Comparison of ENCODE assay signal across 7 cellular contexts in the genomic region with DNA sequence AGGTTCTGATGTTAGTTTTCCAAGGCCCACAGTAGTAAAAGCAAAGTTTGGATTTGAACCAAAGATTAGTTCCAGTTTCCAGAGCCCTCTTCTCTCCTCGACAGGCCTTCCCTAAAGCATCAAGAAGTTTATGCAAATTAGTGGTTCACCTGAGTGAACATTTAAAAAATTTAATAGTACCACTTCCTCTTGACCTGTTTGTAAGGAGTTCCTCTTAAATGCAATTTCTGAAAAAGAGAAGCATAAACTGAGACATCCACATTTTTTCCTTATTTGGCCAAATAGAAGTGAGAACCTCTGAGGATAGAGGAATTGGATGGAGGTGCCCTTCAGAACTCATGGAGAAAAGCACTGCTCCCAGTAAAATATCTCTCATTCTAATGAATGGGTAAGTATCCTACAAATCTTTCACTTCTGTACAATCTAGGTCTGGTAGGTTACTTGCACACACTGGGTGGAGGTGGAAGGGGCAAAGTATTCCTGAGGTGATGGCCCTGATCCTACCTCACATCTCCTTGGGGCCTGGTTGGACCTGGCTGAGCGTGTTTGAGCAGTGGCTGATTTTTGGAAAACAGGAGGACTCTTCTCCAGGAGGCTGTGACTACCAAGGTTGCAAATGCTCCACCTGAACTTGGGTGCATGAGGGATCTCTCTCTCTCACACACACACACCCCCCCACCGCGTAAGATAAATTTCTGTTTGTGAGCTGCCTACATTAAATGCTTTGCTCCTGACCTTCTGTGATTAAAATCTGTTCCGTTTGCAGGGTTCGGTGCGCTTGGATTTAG. TPM values are rescaled to one million over a fixed set of nuclear protein-coding genes. Genes with fewer than 3 reads are reported as not detected.
DNase-seq lines count a peak whose midpoint lies in the region; ATAC-seq and TF ChIP-seq lines count a peak whose summit lies in the region.

No MANE protein-coding gene starts in this region.

- no peaks in the 10 kb centered on the region for H3K9me2 ChIP-seq in PC-9 (ENCODE audit: insufficient read depth)

- H3K27ac Mint-ChIP-seq in H9: peak overlapping the region; percentile 37 to 98 (median 78); a peak in 6 of 7 replicates

- H4K5ac ChIP-seq in H9 (ENCODE audit: insufficient read length, low read depth, low read length): no peak overlapping the region

- H3K9me3 ChIP-seq in H9 (ENCODE audit: control insufficient read depth, low read depth, low read length) (no peaks in the 10 kb centered on the region), PC-9 (ENCODE audit: insufficient read depth, low read depth) (no peaks in the 10 kb centered on the region), skeletal muscle tissue (ENCODE audit: control insufficient read depth in 3 of 3, low read length in 3 of 3) (no peaks in the 10 kb centered on the region)

- H3K79me1 ChIP-seq in H9 (ENCODE audit: insufficient read depth, low read depth, low read length, poor library complexity, severe bottlenecking): no peaks in the 10 kb centered on the region

- no peak overlapping the region for H2BK12ac ChIP-seq in H9 (ENCODE audit: insufficient read length, low read depth, low read length)

- no peak overlapping the region for H2AK5ac ChIP-seq in H9 (ENCODE audit: insufficient read length, low read length)

- H3K79me2 ChIP-seq in H9 (ENCODE audit: insufficient read depth, low read length) (peaks cover 7% of the 10 kb centered on the region; the same call in 1 of the 2 replicates), PC-9 (ENCODE audit: low read depth) (peaks cover 25% of the 10 kb centered on the region)

- H3K27me3 Mint-ChIP-seq in H9 (ENCODE audit: low read depth): no peaks in the 10 kb centered on the region; the same call in 1 of the 2 replicates

- peak overlapping the region; percentile 69 for H3K4me2 ChIP-seq in H9 (ENCODE audit: insufficient read depth, insufficient read length, low read length)
- peak overlapping the region; percentile 79 for H3K4me2 ChIP-seq in PC-9

- H3F3A ChIP-seq in PC-9 (ENCODE audit: insufficient read depth, low read depth): peaks cover 4% of the 10 kb centered on the region; the same call in 1 of the 2 replicates

- TF ChIP-seq CTCF in H9 (conservative IDR thresholded peaks at IDR 0.05) (no peak), PC-9 (conservative IDR thresholded peaks at IDR 0.05) (no peak), fibroblast of villous mesenchyme (IDR thresholded peaks at IDR 0.05; ENCODE audit: insufficient read depth, low read depth, low read length) (no peak)

- BruUV-seq in PC-9 (replicated peaks; lab: Mats Ljungman, UMichigan): no TSS peak

- H3K36me3 Mint-ChIP-seq in H9 (ENCODE audit: insufficient read depth in 1 of 3, low read depth in 3 of 3): no peaks in the 10 kb centered on the region; a peak in 1 of 7 replicates

- no peak for DNase-seq in H9
- peak in 1 of 2 experiments; percentile 11 for DNase-seq in PC-9
- DNase-seq in fibroblast of villous mesenchyme (ENCODE audit: low read depth): peak; percentile 8
- no peak for DNase-seq in RKO (ENCODE audit: low spot score)
- no peak for DNase-seq in posterior cingulate gyrus

- H3K9me3 Mint-ChIP-seq in H9: no peaks in the 10 kb centered on the region

- no peak overlapping the region for H3K4ac ChIP-seq in H9 (ENCODE audit: low read depth, low read length)

- H3T11ph ChIP-seq in H9 (ENCODE audit: low read length): no peak overlapping the region

- H3K27me3 ChIP-seq in H9 (ENCODE audit: insufficient read depth, low read length) (no peaks in the 10 kb centered on the region), PC-9 (ENCODE audit: insufficient read depth, low read depth) (no peaks in the 10 kb centered on the region), skeletal muscle tissue (ENCODE audit: control insufficient read depth in 3 of 3, insufficient read depth in 3 of 3, low read length in 3 of 3) (no peaks in the 10 kb centered on the region)

- peak; percentile 52 for ATAC-seq in GM18519 (IDR thresholded peaks at IDR 0.05; ENCODE audit: low FRiP score, unreplicated experiment)

- H4K20me1 ChIP-seq in H9 (ENCODE audit: control insufficient read depth, insufficient read depth, insufficient read length) (no peaks in the 10 kb centered on the region), PC-9 (ENCODE audit: insufficient read depth) (no peaks in the 10 kb centered on the region)

- H3K36me3 ChIP-seq in PC-9 (ENCODE audit: low read depth) (no peaks in the 10 kb centered on the region), skeletal muscle tissue (ENCODE audit: control insufficient read depth in 3 of 3, insufficient read depth in 3 of 3, low read length in 3 of 3) (no peaks in the 10 kb centered on the region)

- peak overlapping the region; percentile 84 to 94 for H3K4me3 Mint-ChIP-seq in H9

- no peak overlapping the region for H2BK5ac ChIP-seq in H9 (ENCODE audit: insufficient read length, low read length)

- H3K27ac ChIP-seq in H9 (ENCODE audit: insufficient read length, low read depth, low read length) (no peak overlapping the region), PC-9 (peak overlapping the region; percentile 83), skeletal muscle tissue (ENCODE audit: low read depth, low read length) (peak overlapping the region; percentile 88)

- H2BK120ac ChIP-seq in H9 (ENCODE audit: low read depth, low read length, poor library complexity, severe bottlenecking): no peak overlapping the region

- no peak overlapping the region for H3K18ac ChIP-seq in H9 (ENCODE audit: insufficient read length, low read depth, low read length)

- H4K8ac ChIP-seq in H9 (replicated peaks; ENCODE audit: insufficient read length, low read depth, low read length): no peak overlapping the region

- peaks cover 7% of the 10 kb centered on the region for H3K23me2 ChIP-seq in H9 (ENCODE audit: insufficient read length, low read depth, low read length, poor library complexity, severe bottlenecking)

- H3K23ac ChIP-seq in H9 (ENCODE audit: insufficient read length, low read depth, low read length): no peak overlapping the region

- CTCF ChIA-PET in PC-9 (lab: Charles Lee): interaction anchor here (0.6 kb wide), 1 partner anchor 152 kb away, joined by 3 read pairs; no protein-coding TSS in a partner anchor

- WGBS in H9 (ENCODE audit: extremely low coverage, insufficient read length, low lambda C conversion rate): no CpG with 5 or more reads among the region's 7 CpGs

- H3K4me1 Mint-ChIP-seq in H9: peaks cover 10 to 16% of the 10 kb centered on the region in 2 experiments

- H3K9ac ChIP-seq in H9 (ENCODE audit: extremely low read depth, insufficient read length, low read length) (peak overlapping the region; percentile 64), skeletal muscle tissue (ENCODE audit: low read depth in 1 of 3, low read length in 3 of 3) (peak overlapping the region; percentile 63 to 93 (median 77))

- no peak overlapping the region for H3K56ac ChIP-seq in H9 (ENCODE audit: insufficient read length, low read depth, low read length)

- POLR2A ChIA-PET in PC-9 (lab: Charles Lee; ENCODE audit: unreplicated experiment): interaction anchor here (0.7 kb wide), 1 partner anchor 188 kb away, joined by 3 read pairs; no protein-coding TSS in a partner anchor

- H3K4me1 ChIP-seq in H9 (ENCODE audit: insufficient read depth, low read length) (no peaks in the 10 kb centered on the region), PC-9 (replicated peaks; ENCODE audit: insufficient read depth) (peaks cover 17% of the 10 kb centered on the region), skeletal muscle tissue (ENCODE audit: control insufficient read depth in 3 of 3, insufficient read depth in 3 of 3, low read length in 3 of 3) (peaks cover 4 to 12% (median 4%) of the 10 kb centered on the region in 3 donors)

- H2BK15ac ChIP-seq in H9 (ENCODE audit: low read depth, low read length): no peak overlapping the region

- H2AFZ ChIP-seq in H9 (ENCODE audit: low read length) (peak overlapping the region; percentile 11), PC-9 (peak overlapping the region; percentile 90)

- intact Hi-C loops in PC-9 (cut with micrococcal nuclease; ENCODE audit: unreplicated experiment) (loop anchor here (2.0 to 10.0 kb wide), 2 partner anchors 91 to 195 kb away; a partner anchor contains a TSS), posterior cingulate gyrus (cut with DNase I) (no loop called here)

- H3K4me3 ChIP-seq in PC-9 (peak overlapping the region; percentile 74), fibroblast of villous mesenchyme (ENCODE audit: low read depth, low read length) (peak overlapping the region; percentile 86), skeletal muscle tissue (ENCODE audit: low read length in 3 of 3) (peak overlapping the region; percentile 77 to 91 (median 81))

- no peak overlapping the region for H2BK20ac ChIP-seq in H9 (ENCODE audit: low read depth, low read length, poor library complexity, severe bottlenecking)

- H4K91ac ChIP-seq in H9 (ENCODE audit: insufficient read length, low read depth, low read length): no peak overlapping the region

- H3K14ac ChIP-seq in H9 (ENCODE audit: insufficient read depth, low read length): no peak overlapping the region

RNA-seq across cellular contexts. Expression of a gene that starts 1.0 kb away (rescaled TPM):
- 41.5 and 45.6 TPM in 2 replicates for total RNA-seq in H9 (2021)
- 28.5 and 43.3 TPM in 2 replicates for total RNA-seq in PC-9 (2021)
- total RNA-seq in fibroblast of villous mesenchyme: 93.3 and 111 TPM in 2 replicates
- 26.1 TPM for total RNA-seq in skeletal muscle tissue
